Comparison of ENCODE assay signal across 21 cellular contexts in genomic region chr7:17029150-17029549, GRCh38.
DNase-seq lines count a peak whose midpoint lies in the region; ATAC-seq and FAIRE-seq lines count a peak whose summit lies in the region.
"Had no signal": no experiment of that assay in that cellular context is flagged by ENCODE, and none has a peak within 500 bp of the region (broad histone marks: within the 10 kb centered on the region; RNA-seq: fewer than 3 reads in every experiment).

No MANE protein-coding gene starts in this region.

- H3K4me3 ChIP-seq in right cardiac atrium (ENCODE audit: low read length): no peak overlapping the region
- H3K4me3 ChIP-seq in small intestine (ENCODE audit: low read depth in 1 of 2, low read length in 2 of 2): no peak overlapping the region
- H3K4me3 ChIP-seq: cardiac muscle cell, left ventricle myocardium inferior, thoracic aorta had no signal

- FAIRE-seq in small intestine (lab: Jason Lieb, UNC): no peak

- no peak for DNase-seq in Right ventricle myocardium superior
- no peak for DNase-seq in right cardiac atrium
- peak; percentile 59 for DNase-seq in RPMI7951 (ENCODE audit: low read depth)
- peak; percentile 53 for DNase-seq in central memory CD4-positive, alpha-beta T cell
- DNase-seq in small intestine: peak; percentile 54
- no peak for DNase-seq in middle frontal gyrus (ENCODE audit: extremely low spot score, low spot score)
- DNase-seq in NCI-H2107 (lab: John Stamatoyannopoulos, UW): no peak
- DNase-seq: ACHN; activated CD4-positive, CD25-positive, alpha-beta regulatory T cell treated with anti-CD3 and anti-CD28 coated beads, Interleukin-2, amount 50 U/mL, for 72 hours; activated gamma-delta T cell; amniotic stem cell; effector CD4-positive, alpha-beta T cell; glutamatergic neuron; left ventricle myocardium inferior; NCI-H1105 treated with DMSO at 0.1 percent for 48 hours; NCI-H526 treated with DMSO at 0.1 percent for 48 hours; occipital lobe; retina had no signal

- H3K4me1 ChIP-seq in right cardiac atrium (ENCODE audit: control insufficient read depth, insufficient read depth, low read length): no peaks in the 10 kb centered on the region
- H3K4me1 ChIP-seq in small intestine (ENCODE audit: control insufficient read depth in 2 of 2, insufficient read depth in 1 of 2, low read depth in 1 of 2, low read length in 1 of 2): no peaks in the 10 kb centered on the region
- H3K4me1 ChIP-seq: left ventricle myocardium inferior had no signal

- intact Hi-C loops in Right ventricle myocardium superior (cut with DNase I) (no loop called here), right cardiac atrium (cut with DNase I) (no loop called here)

- 82% methylated on average over 3 of the region's 3 CpGs for WGBS in right cardiac atrium
- WGBS in small intestine, 3 donors: 79 to 89% (median 80%) methylated on average over 3 of the region's 3 CpGs

- H3K36me3 ChIP-seq in small intestine (ENCODE audit: control insufficient read depth in 2 of 2, insufficient read depth in 2 of 2, low read length in 2 of 2): no peaks in the 10 kb centered on the region
- H3K36me3 ChIP-seq: cardiac muscle cell, left ventricle myocardium inferior, thoracic aorta had no signal

- no peaks in the 10 kb centered on the region for H3K27me3 ChIP-seq in right cardiac atrium (ENCODE audit: control insufficient read depth, insufficient read depth)
- H3K27me3 ChIP-seq in small intestine (ENCODE audit: control insufficient read depth in 2 of 2, insufficient read depth in 2 of 2, low read length in 2 of 2): no peaks in the 10 kb centered on the region
- H3K27me3 ChIP-seq: cardiac muscle cell had no signal

- ATAC-seq in Right ventricle myocardium superior (ENCODE audit: poor library complexity) (peak; percentile 45), right cardiac atrium (no peak), GM21390 (IDR thresholded peaks at IDR 0.05; ENCODE audit: unreplicated experiment) (no peak)

- H3K27ac ChIP-seq in right cardiac atrium (ENCODE audit: low read length) (no peak overlapping the region), small intestine (ENCODE audit: low read depth in 1 of 2, low read length in 1 of 2) (no peak overlapping the region)
- H3K27ac ChIP-seq: cardiac muscle cell, left ventricle myocardium inferior, thoracic aorta had no signal

- no peaks in the 10 kb centered on the region for H3K9me3 ChIP-seq in right cardiac atrium (ENCODE audit: control insufficient read depth, low read length)
- no peaks in the 10 kb centered on the region for H3K9me3 ChIP-seq in small intestine (ENCODE audit: control insufficient read depth, low read depth)
- H3K9me3 ChIP-seq: thoracic aorta had no signal

Comparison
In these comparisons a context has a peak if more than half of its experiments do, and no peak if none do; other contexts are left out.
1. DNase-seq: peak in RPMI7951 (single experiment), central memory CD4-positive, alpha-beta T cell (single experiment) and small intestine (single experiment); none in Right ventricle myocardium superior (single experiment), right cardiac atrium (0 of 3), middle frontal gyrus (single experiment) and NCI-H2107 (single experiment).